16 cellular contexts compared by ENCODE assay signal in genomic region chr11:45879803-45880685, GRCh38. TPM values are rescaled to one million over a fixed set of nuclear protein-coding genes. Genes with fewer than 3 reads are reported as not detected.
DNase-seq lines count a peak whose midpoint lies in the region; ATAC-seq and TF ChIP-seq lines count a peak whose summit lies in the region.
"Had no signal": no experiment of that assay in that cellular context is flagged by ENCODE, and none has a peak within 500 bp of the region (broad histone marks: within the 10 kb centered on the region; RNA-seq: fewer than 3 reads in every experiment).

No MANE protein-coding gene starts in this region.

- peaks cover 23% of the 10 kb centered on the region for H3K36me3 Mint-ChIP-seq in T-helper 17 cell (ENCODE audit: low read depth)

- no peak for TF ChIP-seq POLR2A in NB4 (IDR thresholded peaks at IDR 0.05; ENCODE audit: extremely low read depth, insufficient read length)

- H3K4me1 Mint-ChIP-seq in T-helper 17 cell: peaks cover 12% of the 10 kb centered on the region

- H3K4me3 ChIP-seq in NB4 (ENCODE audit: low read depth, low read length): no peak overlapping the region
- H3K4me3 ChIP-seq: cardiac muscle cell, stomach had no signal

- peak overlapping the region; percentile 47 for H3K4me3 Mint-ChIP-seq in T-helper 17 cell
- H3K4me3 Mint-ChIP-seq: activated T-cell treated with anti-CD3 and anti-CD28 coated beads, Interleukin-2, amount 50 U/mL, for 4 hours had no signal

- no peaks in the 10 kb centered on the region for H3K9me3 ChIP-seq in T-helper 17 cell (ENCODE audit: control insufficient read depth, low read length, poor library complexity, severe bottlenecking)
- H3K9me3 ChIP-seq: stomach had no signal

- H3K27me3 Mint-ChIP-seq in T-helper 17 cell: no peaks in the 10 kb centered on the region

- H3K27ac ChIP-seq in layer of hippocampus (ENCODE audit: low read depth, low read length): peak overlapping the region; percentile 27
- H3K27ac ChIP-seq: cardiac muscle cell had no signal

- peak overlapping the region; percentile 91 for H3K27ac Mint-ChIP-seq in T-helper 17 cell

- no peaks in the 10 kb centered on the region for H3K27me3 ChIP-seq in layer of hippocampus (ENCODE audit: control insufficient read depth, insufficient read depth, low read length)
- H3K27me3 ChIP-seq: cardiac muscle cell, stomach had no signal

- peak; percentile 59 for DNase-seq in COLO668 (lab: John Stamatoyannopoulos, UW; ENCODE audit: unreplicated experiment)
- peak; percentile 50 for DNase-seq in NB4 (ENCODE audit: low read depth)
- DNase-seq in T-helper 17 cell: no peak
- DNase-seq in inferior parietal cortex (ENCODE audit: extremely low spot score): no peak
- DNase-seq: activated T-cell treated with anti-CD3 and anti-CD28 coated beads, Interleukin-2, amount 50 U/mL, for 4 hours; H7; KG1; left colon; NK-92 treated with Interleukin-12 subunit alpha and Interleukin-12 subunit beta, amount 100 ng/mL, for 24 hours; stomach had no signal

- no peak for TF ChIP-seq CTCF in NB4 (IDR thresholded peaks at IDR 0.05; ENCODE audit: low read depth, low read length)

- no peak for ATAC-seq in T-helper 17 cell
- no peak for ATAC-seq in HG03159 (IDR thresholded peaks at IDR 0.05; ENCODE audit: unreplicated experiment)
- ATAC-seq in HG03571 (IDR thresholded peaks at IDR 0.05; ENCODE audit: unreplicated experiment): no peak
- ATAC-seq in GM19035 (IDR thresholded peaks at IDR 0.05; ENCODE audit: unreplicated experiment): no peak
- ATAC-seq: activated T-cell treated with anti-CD3 and anti-CD28 coated beads, Interleukin-2, amount 50 U/mL, for 4 hours; esophagus mucosa; left colon had no signal

RNA-seq across cellular contexts. Expression of gene MAPK8IP1, which starts 5.4 kb away (rescaled TPM):
- 10 to 100 TPM in 1 of 2 donors, 1 to 10 TPM in 1; 7.6 to 10.2 TPM for total RNA-seq in T-helper 17 cell

RNA-seq across cellular contexts. Expression of gene FREY1, which starts 27.0 kb away (rescaled TPM):
- 1 to 10 TPM; 3.1 to 3.2 TPM for total RNA-seq in T-helper 17 cell

RNA-seq across cellular contexts. Expression of gene CRY2, which starts 32.8 kb away (rescaled TPM):
- total RNA-seq in T-helper 17 cell: 100 to 1,000 TPM; 200 to 224 TPM

RNA-seq across cellular contexts. Expression of gene PEX16, which starts 37.6 kb away (rescaled TPM):
- total RNA-seq in T-helper 17 cell: 10 to 100 TPM; 59.1 to 64.2 TPM

RNA-seq across cellular contexts. Expression of gene LARGE2, which starts 42.4 kb away (rescaled TPM):
- 1 to 10 TPM; 3.9 to 7.9 TPM for total RNA-seq in T-helper 17 cell

Comparison
In these comparisons a context has a peak if more than half of its experiments do, and no peak if none do; other contexts are left out.
1. DNase-seq: peak in COLO668 (single experiment) and NB4 (single experiment); none in T-helper 17 cell (0 of 3) and inferior parietal cortex (single experiment).